ENCODE assay signal across 21 cellular contexts in genomic region chr5:68999181-68999580, GRCh38.
"Had no signal": no experiment of that assay in that cellular context is flagged by ENCODE, and none has a peak within 500 bp of the region (broad histone marks: within the 10 kb centered on the region; RNA-seq: fewer than 3 reads in every experiment).

No MANE protein-coding gene starts in this region.

- H3K27me3 ChIP-seq: SJSA1 had no signal

- H3K4me1 ChIP-seq: SJSA1 had no signal

- H3K36me3 ChIP-seq: SJSA1 had no signal

- H3K4me3 ChIP-seq: SJSA1, SK-N-MC had no signal

- H3K27ac ChIP-seq: SJSA1, SK-N-MC had no signal

- DNase-seq: Kasumi-1, KG1, MM.1S, NCI-H1092 treated with DMSO at 0.1 percent for 48 hours, NCI-H1417 treated with DMSO at 0.1 percent for 48 hours, NCI-H146, NCI-H1694 treated with DMSO at 0.1 percent for 48 hours, NCI-H1930, NCI-H2081, NCI-H2107, NCI-H226, NCI-H446, NCI-H510A, NCI-H524 treated with DMSO at 0.1 percent for 48 hours, NCI-H69, NCI-H774, Right ventricle myocardium superior, RPMI8226, SIG-M5 had no signal

- H3K9me3 ChIP-seq: SJSA1 had no signal
